In genomic region chr5:167565555-167565954, GRCh38 we compare ENCODE assay signal across 9 cellular contexts.
DNase-seq lines count a peak whose midpoint lies in the region; ATAC-seq and TF ChIP-seq lines count a peak whose summit lies in the region.
"Had no signal": no experiment of that assay in that cellular context is flagged by ENCODE, and none has a peak within 500 bp of the region (broad histone marks: within the 10 kb centered on the region; RNA-seq: fewer than 3 reads in every experiment).

No MANE protein-coding gene starts in this region.

- CTCF ChIA-PET in RWPE1 (lab: Yijun Ruan, JAX): interaction anchor here (0.6 to 2.0 kb wide), 10 partner anchors 7 to 1935 kb away, joined by 3 to 6 read pairs (median 3); no protein-coding TSS in a partner anchor

- POLR2A ChIA-PET in RWPE1 (lab: Yijun Ruan, JAX; ENCODE audit: low non-redundant PET): no interaction called here

- no peak overlapping the region for H3K27ac ChIP-seq in RWPE1

- in situ Hi-C loops in ACHN (cut with HindIII; ENCODE audit: low pct_ligation_motif_present, low pct_unique_long_range_greater_than_20kb, low sequenced_read_pairs): no loop called here

- DNase-seq in ACHN (peak; percentile 22), RWPE1 (ENCODE audit: low spot score) (peak; percentile 31), glomerular visceral epithelial cell (ENCODE audit: extremely low spot score) (peak; percentile 30), NCI-H1436 (lab: John Stamatoyannopoulos, UW) (no peak)
- DNase-seq in activated naive CD4-positive, alpha-beta T cell (lab: John Stamatoyannopoulos, UW): no peak
- DNase-seq: Kasumi-1 had no signal

- peak; percentile 24; the same call in 1 of the 2 replicates for TF ChIP-seq CTCF in RWPE1 (conservative IDR thresholded peaks at IDR 0.05; ENCODE audit: low read depth)

- peak; percentile 59 for ATAC-seq in GM18868 (IDR thresholded peaks at IDR 0.05; ENCODE audit: unreplicated experiment)
- no peak for ATAC-seq in HG02610 (IDR thresholded peaks at IDR 0.05; ENCODE audit: unreplicated experiment)
- ATAC-seq in HG03095 (IDR thresholded peaks at IDR 0.05; ENCODE audit: unreplicated experiment): no peak

Comparison
In these comparisons a context has a peak if more than half of its experiments do, and no peak if none do; other contexts are left out.
1. DNase-seq: peak in ACHN (single experiment), RWPE1 (single experiment) and glomerular visceral epithelial cell (single experiment); none in NCI-H1436 (single experiment) and activated naive CD4-positive, alpha-beta T cell (0 of 4).